ENCODE assay signal across 13 cellular contexts in the genomic region with DNA sequence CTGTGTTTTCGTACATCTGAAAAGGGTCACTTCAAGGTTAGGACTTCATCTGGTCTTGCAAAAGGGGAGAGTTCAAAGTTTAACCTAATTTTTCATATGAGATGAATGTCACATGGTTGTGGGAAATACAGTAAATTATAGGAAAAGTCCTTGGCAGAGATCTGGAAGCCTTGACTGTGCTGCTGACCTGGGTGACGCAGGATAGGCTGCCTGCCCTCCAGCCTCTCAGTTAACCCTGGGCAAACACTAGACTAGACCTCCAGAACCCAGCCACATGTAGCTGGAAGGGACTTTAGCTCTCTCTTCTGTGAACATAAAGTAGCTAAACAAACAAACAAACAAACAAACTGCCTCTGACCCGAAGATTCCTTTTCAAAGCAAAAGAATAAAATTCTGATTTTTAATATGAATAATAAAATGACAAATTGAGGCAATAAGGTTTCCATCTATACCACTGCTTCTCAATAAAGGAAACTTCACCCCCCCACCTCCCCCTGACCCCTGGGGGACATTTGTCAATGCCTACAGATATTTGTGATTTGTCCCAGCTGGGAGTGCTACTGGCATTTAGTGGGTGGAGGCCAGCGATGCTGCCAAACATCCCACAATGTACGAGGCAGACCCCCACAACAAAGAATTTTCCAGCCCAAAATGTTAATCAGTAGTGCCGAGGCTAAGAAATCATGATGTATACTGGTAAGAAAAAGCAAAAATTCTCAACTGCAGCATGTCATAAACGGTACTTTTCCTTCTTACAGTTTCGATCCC.
DNase-seq lines count a peak whose midpoint lies in the region; ATAC-seq and TF ChIP-seq lines count a peak whose summit lies in the region.
"Had no signal": no experiment of that assay in that cellular context is flagged by ENCODE, and none has a peak within 500 bp of the region (broad histone marks: within the 10 kb centered on the region; RNA-seq: fewer than 3 reads in every experiment).

No MANE protein-coding gene starts in this region.

- H3K36me3 ChIP-seq in adipocyte (ENCODE audit: control insufficient read depth, insufficient read depth, low read length, severe bottlenecking) (no peaks in the 10 kb centered on the region), fibroblast of lung (ENCODE audit: control insufficient read depth, insufficient read depth, low read length) (no peaks in the 10 kb centered on the region), mesendoderm (ENCODE audit: control insufficient read depth, insufficient read depth, low read length) (no peaks in the 10 kb centered on the region), stomach (no peaks in the 10 kb centered on the region), MM.1S (replicated peaks; ENCODE audit: insufficient read depth, low read length) (no peaks in the 10 kb centered on the region)

- no peaks in the 10 kb centered on the region for H3K79me1 ChIP-seq in mesendoderm (ENCODE audit: low read length)

- H3K9me2 ChIP-seq in MM.1S (replicated peaks; ENCODE audit: insufficient read depth, low read length), result no peaks in the 10 kb centered on the region

- no peaks in the 10 kb centered on the region for H3F3A ChIP-seq in MM.1S (ENCODE audit: insufficient read depth, low read length)

- H3K4ac ChIP-seq in mesendoderm (ENCODE audit: low read depth, low read length), result no peak overlapping the region

- no peak overlapping the region for H2AK5ac ChIP-seq in mesendoderm (ENCODE audit: low read length)

- no peak overlapping the region for H4K5ac ChIP-seq in mesendoderm (ENCODE audit: low read length)

- WGBS in mesendoderm (ENCODE audit: extremely low coverage, insufficient coverage, low lambda C conversion rate), result no CpG with 5 or more reads among the region's 8 CpGs
- WGBS in stomach, 5 donors, result 68 to 81% (median 70%) methylated on average over 8 of the region's 8 CpGs

- H3K4me2 ChIP-seq in fibroblast of lung (ENCODE audit: extremely low read depth, insufficient read depth, low read length) (peak overlapping the region; percentile 40), mesendoderm (ENCODE audit: low read length) (no peak overlapping the region), MM.1S (ENCODE audit: low read depth, low read length) (no peak overlapping the region)

- no peak for TF ChIP-seq EP300 in stomach (IDR thresholded peaks at IDR 0.05)

- H3K27me3 ChIP-seq in adipocyte (replicated peaks; ENCODE audit: control insufficient read depth, insufficient read depth, low read length) (no peaks in the 10 kb centered on the region), fibroblast of lung (ENCODE audit: control insufficient read depth, insufficient read depth, low read length) (no peaks in the 10 kb centered on the region), mesendoderm (ENCODE audit: insufficient read depth, low read length, poor library complexity) (no peaks in the 10 kb centered on the region), stomach (no peaks in the 10 kb centered on the region), MM.1S (replicated peaks; ENCODE audit: insufficient read depth, low read length) (no peaks in the 10 kb centered on the region)

- intact Hi-C loops in stomach (cut with DNase I; ENCODE audit: low total_unique reads), result no loop called here

- H2BK120ac ChIP-seq in mesendoderm (ENCODE audit: low read depth, low read length), result no peak overlapping the region

- H2BK5ac ChIP-seq in mesendoderm (ENCODE audit: low read length), result no peak overlapping the region

- H3K9me3 ChIP-seq in adipocyte (ENCODE audit: control insufficient read depth, low read length) (no peaks in the 10 kb centered on the region), fibroblast of lung (ENCODE audit: control insufficient read depth, insufficient read depth, low read depth, low read length) (no peaks in the 10 kb centered on the region), stomach (no peaks in the 10 kb centered on the region), MM.1S (replicated peaks; ENCODE audit: insufficient read depth, low read length) (no peaks in the 10 kb centered on the region)

- peak overlapping the region; percentile 54 for H3K4me3 ChIP-seq in adipocyte (ENCODE audit: low read length)
- no peak overlapping the region for H3K4me3 ChIP-seq in fibroblast of lung (replicated peaks in 1 of 4; ENCODE audit: control extremely low read depth in 1 of 4, insufficient read depth in 1 of 4, low read depth in 3 of 4, low read length in 4 of 4)
- H3K4me3 ChIP-seq in mesendoderm (ENCODE audit: low read length), result no peak overlapping the region
- H3K4me3 ChIP-seq in stomach, result no peak overlapping the region
- H3K4me3 ChIP-seq in MM.1S (ENCODE audit: low read length), result no peak overlapping the region

- DNase-seq in adipocyte (ENCODE audit: low read depth), result no peak
- DNase-seq in fibroblast of lung (ENCODE audit: low read depth in 2 of 2), result peak in 1 of 2 donors; percentile 1
- DNase-seq in mesendoderm, result no peak
- peak; percentile 42 for DNase-seq in superior temporal gyrus (ENCODE audit: extremely low spot score)
- no peak for DNase-seq in stomach
- no peak for DNase-seq in NCI-H2029 (lab: John Stamatoyannopoulos, UW)
- DNase-seq in MM.1S, result no peak
- DNase-seq: activated CD8-positive, alpha-beta memory T cell treated with anti-CD3 and anti-CD28 coated beads, Interleukin-2, amount 50 U/mL, for 4 hours; activated naive CD8-positive, alpha-beta T cell treated with anti-CD3 and anti-CD28 coated beads, Interleukin-2, amount 50 U/mL, for 24 hours; effector CD4-positive, alpha-beta T cell; NCI-H1092; NCI-H446 had no signal

- H4K20me1 ChIP-seq in fibroblast of lung (ENCODE audit: control insufficient read depth, extremely low read depth, insufficient read depth, low read length) (no peaks in the 10 kb centered on the region), MM.1S (ENCODE audit: insufficient read depth, low read length) (no peaks in the 10 kb centered on the region)

- H3K23ac ChIP-seq in mesendoderm (ENCODE audit: low read length), result no peak overlapping the region

- ATAC-seq in HG03460 (IDR thresholded peaks at IDR 0.05; ENCODE audit: unreplicated experiment), result no peak
- ATAC-seq: activated naive CD8-positive, alpha-beta T cell treated with anti-CD3 and anti-CD28 coated beads, Interleukin-2, amount 50 U/mL, for 24 hours had no signal

- no peak overlapping the region for H3K56ac ChIP-seq in mesendoderm (ENCODE audit: low read length)

- H3K18ac ChIP-seq in mesendoderm (ENCODE audit: low read length), result peak overlapping the region; percentile 40

- H3K9ac ChIP-seq in adipocyte (ENCODE audit: low read length) (peak overlapping the region; percentile 76), fibroblast of lung (ENCODE audit: insufficient read depth, low read length) (no peak overlapping the region), mesendoderm (ENCODE audit: low read length) (no peak overlapping the region), MM.1S (ENCODE audit: low read length) (no peak overlapping the region)

- H3K79me2 ChIP-seq in fibroblast of lung (ENCODE audit: control insufficient read depth, insufficient read depth, low read length) (no peaks in the 10 kb centered on the region), mesendoderm (ENCODE audit: control insufficient read depth, insufficient read depth, low read length) (no peaks in the 10 kb centered on the region), MM.1S (ENCODE audit: low read length) (no peaks in the 10 kb centered on the region)

- H3K4me1 ChIP-seq in adipocyte (ENCODE audit: control insufficient read depth, insufficient read depth, low read length), result peaks cover 28% of the 10 kb centered on the region
- peaks cover 7% of the 10 kb centered on the region for H3K4me1 ChIP-seq in fibroblast of lung (ENCODE audit: control insufficient read depth, extremely low read depth, insufficient read depth, low read length)
- H3K4me1 ChIP-seq in mesendoderm (ENCODE audit: control insufficient read depth, low read depth, low read length), result no peaks in the 10 kb centered on the region
- H3K4me1 ChIP-seq in stomach, result peaks cover 0 to 38% (median 16%) of the 10 kb centered on the region in 4 donors
- H3K4me1 ChIP-seq in MM.1S (ENCODE audit: low read length), result no peaks in the 10 kb centered on the region

- TF ChIP-seq CTCF in fibroblast of lung (conservative IDR thresholded peaks at IDR 0.05 in 1 of 2, IDR thresholded peaks at IDR 0.05 in 1 of 2; ENCODE audit: low read depth in 1 of 2, low read length in 2 of 2) (no peak), stomach (IDR thresholded peaks at IDR 0.05) (no peak), MM.1S (IDR thresholded peaks at IDR 0.05; ENCODE audit: low read length) (no peak)

- no peak for TF ChIP-seq POLR2A in stomach (IDR thresholded peaks at IDR 0.05)

- H4K8ac ChIP-seq in mesendoderm (ENCODE audit: low read depth, low read length), result no peak overlapping the region

- no peak overlapping the region for H3K27ac ChIP-seq in fibroblast of lung (ENCODE audit: insufficient read depth, low read length)
- H3K27ac ChIP-seq in mesendoderm (ENCODE audit: low read depth, low read length), result no peak overlapping the region
- peak overlapping the region in 2 of 5 donors; percentile 10 to 30 for H3K27ac ChIP-seq in stomach
- no peak overlapping the region for H3K27ac ChIP-seq in MM.1S (ENCODE audit: low read length)

- H2BK15ac ChIP-seq in mesendoderm (replicated peaks; ENCODE audit: low read depth), result no peak overlapping the region

- H2AFZ ChIP-seq in fibroblast of lung (ENCODE audit: low read length) (no peak overlapping the region), MM.1S (ENCODE audit: low read length) (no peak overlapping the region)
